16 cellular contexts compared by ENCODE assay signal in genomic region chr12:131988054-131988796, GRCh38. TPM values are rescaled to one million over a fixed set of nuclear protein-coding genes. Genes with fewer than 3 reads are reported as not detected.
DNase-seq lines count a peak whose midpoint lies in the region; ATAC-seq and TF ChIP-seq lines count a peak whose summit lies in the region.
"Had no signal": no experiment of that assay in that cellular context is flagged by ENCODE, and none has a peak within 500 bp of the region (broad histone marks: within the 10 kb centered on the region; RNA-seq: fewer than 3 reads in every experiment).

No MANE protein-coding gene starts in this region.

- no peak overlapping the region for H3K4me3 Mint-ChIP-seq in activated CD8-positive, alpha-beta T cell treated with anti-CD3 and anti-CD28 coated beads, Interleukin-2, amount 10 ng/mL, durations not matched to agents 7 days and 5 days
- H3K4me3 Mint-ChIP-seq: neural crest cell had no signal

- H3K4me1 ChIP-seq in left ventricle myocardium inferior (peaks cover 6% of the 10 kb centered on the region), iPS-20b (ENCODE audit: insufficient read depth, low read length) (peaks cover 31% of the 10 kb centered on the region), testis (peaks cover 9% of the 10 kb centered on the region)
- H3K4me1 ChIP-seq: ascending aorta, HAP-1 had no signal

- TF ChIP-seq CTCF in left ventricle myocardium inferior (IDR thresholded peaks at IDR 0.05; ENCODE audit: borderline replicate concordance) = no peak
- no peak for TF ChIP-seq CTCF in choroid plexus epithelial cell (conservative IDR thresholded peaks at IDR 0.05; ENCODE audit: low read depth, low read length)
- no peak for TF ChIP-seq CTCF in testis (IDR thresholded peaks at IDR 0.05)

- H3K36me3 ChIP-seq in left ventricle myocardium inferior = peaks cover 98% of the 10 kb centered on the region
- peaks cover 73% of the 10 kb centered on the region for H3K36me3 ChIP-seq in iPS-20b (ENCODE audit: insufficient read depth, low read depth, low read length)
- H3K36me3 ChIP-seq in testis (ENCODE audit: low read depth, missing control alignments) = no peaks in the 10 kb centered on the region

- H3K4me1 Mint-ChIP-seq in activated CD8-positive, alpha-beta T cell treated with anti-CD3 and anti-CD28 coated beads, Interleukin-2, amount 10 ng/mL, durations not matched to agents 7 days and 5 days (ENCODE audit: low read depth) = peaks cover 15% of the 10 kb centered on the region

- H3K4me3 ChIP-seq in left ventricle myocardium inferior = no peak overlapping the region
- H3K4me3 ChIP-seq in choroid plexus epithelial cell (ENCODE audit: low read depth, low read length) = no peak overlapping the region
- no peak overlapping the region for H3K4me3 ChIP-seq in iPS-20b (ENCODE audit: low read length)
- no peak overlapping the region for H3K4me3 ChIP-seq in testis
- H3K4me3 ChIP-seq: ascending aorta, HAP-1 had no signal

- TF ChIP-seq POLR2A in testis (IDR thresholded peaks at IDR 0.05) = no peak

- H3K27me3 ChIP-seq in left ventricle myocardium inferior (ENCODE audit: low read depth) = no peaks in the 10 kb centered on the region
- no peaks in the 10 kb centered on the region for H3K27me3 ChIP-seq in iPS-20b (ENCODE audit: insufficient read depth, low read length)
- no peaks in the 10 kb centered on the region for H3K27me3 ChIP-seq in testis
- H3K27me3 ChIP-seq: ascending aorta had no signal

- no peak overlapping the region for H3K27ac Mint-ChIP-seq in activated CD8-positive, alpha-beta T cell treated with anti-CD3 and anti-CD28 coated beads, Interleukin-2, amount 10 ng/mL, durations not matched to agents 7 days and 5 days

- no peaks in the 10 kb centered on the region for H3K27me3 Mint-ChIP-seq in activated CD8-positive, alpha-beta T cell treated with anti-CD3 and anti-CD28 coated beads, Interleukin-2, amount 10 ng/mL, durations not matched to agents 7 days and 5 days (ENCODE audit: low read depth)

- H3K9me3 ChIP-seq in left ventricle myocardium inferior (replicated peaks) = no peaks in the 10 kb centered on the region
- H3K9me3 ChIP-seq in iPS-20b (ENCODE audit: insufficient read depth, low read depth, low read length) = no peaks in the 10 kb centered on the region
- no peaks in the 10 kb centered on the region for H3K9me3 ChIP-seq in testis
- H3K9me3 ChIP-seq: ascending aorta, HAP-1 had no signal

- H3K27ac ChIP-seq in left ventricle myocardium inferior (replicated peaks) (no peak overlapping the region), iPS-20b (ENCODE audit: low read length) (peak overlapping the region; percentile 17), testis (peak overlapping the region; percentile 21 to 28)
- H3K27ac ChIP-seq: ascending aorta had no signal

- H3K9me3 Mint-ChIP-seq in activated CD8-positive, alpha-beta T cell treated with anti-CD3 and anti-CD28 coated beads, Interleukin-2, amount 10 ng/mL, durations not matched to agents 7 days and 5 days (ENCODE audit: insufficient read depth) = no peaks in the 10 kb centered on the region
- H3K9me3 Mint-ChIP-seq: neural crest cell had no signal

- POLR2A ChIA-PET in activated CD8-positive, alpha-beta T cell treated with anti-CD3 and anti-CD28 coated beads, Interleukin-2, amount 10 ng/mL, durations not matched to agents 7 days and 5 days (lab: Charles Lee) = no interaction called here

- ATAC-seq in Right ventricle myocardium inferior (peak; percentile 70), GM19324 (IDR thresholded peaks at IDR 0.05; ENCODE audit: low FRiP score, unreplicated experiment) (no peak)
- no peak for ATAC-seq in activated CD8-positive, alpha-beta T cell treated with anti-CD3 and anti-CD28 coated beads, Interleukin-2, amount 10 ng/mL, durations not matched to agents 7 days and 5 days

- intact Hi-C loops in Right ventricle myocardium inferior (cut with DNase I) (no loop called here), left ventricle myocardium inferior (cut with micrococcal nuclease) (no loop called here), testis (cut with DNase I; ENCODE audit: low total_unique reads) (no loop called here)

- peaks cover 50% of the 10 kb centered on the region for H3K36me3 Mint-ChIP-seq in activated CD8-positive, alpha-beta T cell treated with anti-CD3 and anti-CD28 coated beads, Interleukin-2, amount 10 ng/mL, durations not matched to agents 7 days and 5 days (ENCODE audit: low read depth)

- peak overlapping the region; percentile 59; the same call in 1 of the 2 replicates for H3K9ac ChIP-seq in iPS-20b (ENCODE audit: low read depth, low read length)

- WGBS in testis, 2 donors = 64 to 71% methylated on average over 8 of the region's 8 CpGs

- CTCF ChIA-PET in activated CD8-positive, alpha-beta T cell treated with anti-CD3 and anti-CD28 coated beads, Interleukin-2, amount 10 ng/mL, durations not matched to agents 7 days and 5 days (lab: Charles Lee) = no interaction called here

- DNase-seq in Right ventricle myocardium inferior (ENCODE audit: missing footprints) (no peak), left ventricle myocardium inferior (no peak), choroid plexus epithelial cell (ENCODE audit: low read depth) (peak; percentile 31), testis (peak; percentile 29)
- DNase-seq in activated CD8-positive, alpha-beta T cell treated with anti-CD3 and anti-CD28 coated beads, Interleukin-2, amount 10 ng/mL, durations not matched to agents 7 days and 5 days = no peak
- no peak for DNase-seq in effector CD4-positive, alpha-beta T cell
- DNase-seq: activated naive CD4-positive, alpha-beta T cell treated with Interleukin-2 at 50 U/mL for 16 hours; NCI-H1048; NCI-H2029; NCI-H446 treated with DMSO at 0.1 percent for 48 hours; stimulated activated CD4-positive, alpha-beta T cell treated with anti-CD3 and anti-CD28 coated beads, Interleukin-4, amount 100 ng/mL, for 4 hours had no signal

RNA-seq across cellular contexts. Expression of gene EP400, which starts 38.5 kb away (rescaled TPM):
- total RNA-seq in Right ventricle myocardium inferior = 13.9 TPM
- 15.3 TPM for total RNA-seq in left ventricle myocardium inferior
- total RNA-seq in testis = 10 to 100 TPM; 69.4 to 83.0 TPM
- 44.2 TPM for polyA plus RNA-seq in testis (ENCODE audit: insufficient read depth, low read depth, low replicate concordance)
- 10 to 100 TPM; 58.0 to 58.8 TPM for total RNA-seq in activated CD8-positive, alpha-beta T cell treated with anti-CD3 and anti-CD28 coated beads, Interleukin-2, amount 10 ng/mL, durations not matched to agents 7 days and 5 days

RNA-seq across cellular contexts. Expression of gene PUS1, which starts 59.1 kb away (rescaled TPM):
- total RNA-seq in Right ventricle myocardium inferior (9.4 TPM), left ventricle myocardium inferior (7.7 TPM), testis (10 to 100 TPM; 25.2 to 26.0 TPM)
- polyA plus RNA-seq in testis (ENCODE audit: insufficient read depth, low read depth, low replicate concordance) = 16.9 TPM
- 10 to 100 TPM; 57.3 to 64.7 TPM for total RNA-seq in activated CD8-positive, alpha-beta T cell treated with anti-CD3 and anti-CD28 coated beads, Interleukin-2, amount 10 ng/mL, durations not matched to agents 7 days and 5 days

Comparison
In these comparisons a context has a peak if more than half of its experiments do, and no peak if none do; other contexts are left out.
1. DNase-seq: peak in choroid plexus epithelial cell (single experiment) and testis (single experiment); none in Right ventricle myocardium inferior (single experiment), left ventricle myocardium inferior (single experiment), activated CD8-positive, alpha-beta T cell treated with anti-CD3 and anti-CD28 coated beads, Interleukin-2, amount 10 ng/mL, durations not matched to agents 7 days and 5 days (single experiment) and effector CD4-positive, alpha-beta T cell (single experiment).